In the genomic region with DNA sequence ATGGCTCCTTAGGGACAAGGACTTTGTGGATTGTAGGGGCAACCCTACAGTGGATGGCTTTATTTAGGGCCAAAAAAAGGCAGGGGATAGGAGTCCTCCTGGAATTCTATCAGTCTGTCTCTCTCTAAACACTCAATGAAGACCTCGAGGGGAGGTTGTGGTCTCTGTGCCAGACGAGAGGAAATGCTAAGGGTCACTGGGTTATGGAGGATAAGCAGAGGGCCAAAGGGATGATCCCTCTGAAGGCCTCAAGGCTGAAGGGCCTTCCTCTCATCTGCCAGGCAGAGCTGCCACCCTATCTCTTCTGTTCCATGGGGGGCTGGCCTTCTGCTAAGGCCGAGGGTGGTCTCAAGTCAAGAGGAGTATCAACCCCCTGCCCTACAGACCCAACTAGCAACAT, we compare ENCODE assay signal across 14 cellular contexts. TPM values are rescaled to one million over a fixed set of nuclear protein-coding genes. Genes with fewer than 3 reads are reported as not detected.
A peak's percentile ranks its signal among the peaks of the same experiment; 100 is the strongest.
DNase-seq lines count a peak whose midpoint lies in the region; ATAC-seq and TF ChIP-seq lines count a peak whose summit lies in the region.
"Had no signal": no experiment of that assay in that cellular context is flagged by ENCODE, and none has a peak within 500 bp of the region (broad histone marks: within the 10 kb centered on the region; RNA-seq: fewer than 3 reads in every experiment).

No MANE protein-coding gene starts in this region.

- no peak for TF ChIP-seq EP300 in tibial nerve (IDR thresholded peaks at IDR 0.05)

- peak overlapping the region; percentile 19; the same call in 1 of the 2 replicates for H3K27ac Mint-ChIP-seq in WTC11
- peak overlapping the region; percentile 61 for H3K27ac Mint-ChIP-seq in endodermal cell
- H3K27ac Mint-ChIP-seq in osteocyte (ENCODE audit: unreplicated experiment), result peak overlapping the region; percentile 88

- DNase-seq in WTC11 (ENCODE audit: low spot score), result no peak
- no peak for DNase-seq in endodermal cell
- DNase-seq in osteocyte (ENCODE audit: extremely low spot score, unreplicated experiment), result peak; percentile 70
- DNase-seq in tibial nerve (ENCODE audit: low spot score in 2 of 2), result peak in 1 of 2 donors; percentile 8
- no peak for DNase-seq in DMS79 (lab: John Stamatoyannopoulos, UW)
- DNase-seq: activated gamma-delta T cell treated with Interleukin-2 at 50 U/mL for 16 hours; NK-92 treated with Interleukin-12 subunit alpha and Interleukin-12 subunit beta, amount 100 ng/mL, for 24 hours; stimulated activated CD4-positive, alpha-beta T cell treated with anti-CD3 and anti-CD28 coated beads, Interleukin-12 subunit alpha, Interleukin-12 subunit beta, amount 100 ng/mL, for 4 hours had no signal

- H3K9ac ChIP-seq in endodermal cell (ENCODE audit: extremely low read depth, low read length, poor library complexity, severe bottlenecking), result no peak overlapping the region

- no peak for TF ChIP-seq POLR2A in tibial nerve (IDR thresholded peaks at IDR 0.05)

- H3K27me3 Mint-ChIP-seq in WTC11 (ENCODE audit: low read depth), result no peaks in the 10 kb centered on the region; the same call in 1 of the 2 replicates
- no peaks in the 10 kb centered on the region for H3K27me3 Mint-ChIP-seq in endodermal cell (ENCODE audit: insufficient read depth)
- H3K27me3 Mint-ChIP-seq in osteocyte (ENCODE audit: unreplicated experiment), result no peaks in the 10 kb centered on the region

- WGBS in endodermal cell (ENCODE audit: insufficient coverage in 1 of 2, insufficient read length in 1 of 2), 2 experiments, result 80 to 94% methylated on average over 1 to 3 of the region's 3 CpGs
- 49 to 63% methylated on average over 3 of the region's 3 CpGs for WGBS in tibial nerve, 2 donors

- no peak for TF ChIP-seq CTCF in WTC11 (IDR thresholded peaks at IDR 0.05)
- no peak for TF ChIP-seq CTCF in endodermal cell (conservative IDR thresholded peaks at IDR 0.05)
- TF ChIP-seq CTCF in osteocyte (IDR thresholded peaks at IDR 0.05), result no peak
- TF ChIP-seq CTCF in tibial nerve (IDR thresholded peaks at IDR 0.05), result no peak

- H3K4me3 Mint-ChIP-seq in WTC11 (no peak overlapping the region), endodermal cell (no peak overlapping the region), osteocyte (ENCODE audit: unreplicated experiment) (no peak overlapping the region)

- H3K36me3 ChIP-seq in endodermal cell (ENCODE audit: control insufficient read depth, insufficient read depth, low read length) (peaks cover 48% of the 10 kb centered on the region), tibial nerve (peaks cover 0 to 52% (median 0%) of the 10 kb centered on the region in 3 donors)
- H3K36me3 ChIP-seq: SJSA1 had no signal

- CTCF ChIA-PET in WTC11 (lab: Charles Lee), result interaction anchor here (5.2 to 7.8 kb wide), 2 partner anchors 28 to 34 kb away, joined by 142 to 378 read pairs; a partner anchor contains a TSS

- H3K27ac ChIP-seq in endodermal cell (ENCODE audit: low read depth, low read length) (peak overlapping the region; percentile 53), tibial nerve (peak overlapping the region; percentile 66 to 90 (median 84))
- H3K27ac ChIP-seq: C4-2B, SJSA1 had no signal

- no peak overlapping the region for H3K4me3 ChIP-seq in endodermal cell (ENCODE audit: low read length)
- no peak overlapping the region for H3K4me3 ChIP-seq in tibial nerve
- H3K4me3 ChIP-seq: GM12878, heart right ventricle, SJSA1 had no signal

- H3K9me3 Mint-ChIP-seq in WTC11, result 0 out of 2 replicates have a peak, but pooled peaks cover 3% of the 10 kb centered on the region
- H3K9me3 Mint-ChIP-seq in endodermal cell, result no peaks in the 10 kb centered on the region
- no peaks in the 10 kb centered on the region for H3K9me3 Mint-ChIP-seq in osteocyte (ENCODE audit: unreplicated experiment)

- POLR2A ChIA-PET in WTC11 (lab: Charles Lee), result no interaction called here

- peaks cover 51% of the 10 kb centered on the region for H3K36me3 Mint-ChIP-seq in WTC11
- H3K36me3 Mint-ChIP-seq in endodermal cell (ENCODE audit: low read depth), result peaks cover 57% of the 10 kb centered on the region
- peaks cover 19% of the 10 kb centered on the region for H3K36me3 Mint-ChIP-seq in osteocyte (ENCODE audit: unreplicated experiment)

- ATAC-seq in WTC11, result no peak
- ATAC-seq in HG02885 (IDR thresholded peaks at IDR 0.05; ENCODE audit: poor library complexity, unreplicated experiment), result no peak
- ATAC-seq in HG03097 (IDR thresholded peaks at IDR 0.05; ENCODE audit: low FRiP score, unreplicated experiment), result no peak
- ATAC-seq: GM12878 had no signal

- H3K27me3 ChIP-seq in endodermal cell (ENCODE audit: control insufficient read depth, insufficient read depth, low read length, poor library complexity, severe bottlenecking), result no peaks in the 10 kb centered on the region
- H3K27me3 ChIP-seq in tibial nerve, result no peaks in the 10 kb centered on the region
- H3K27me3 ChIP-seq: heart right ventricle, SJSA1 had no signal

- H3K4me1 Mint-ChIP-seq in WTC11, result peaks cover 11% of the 10 kb centered on the region
- H3K4me1 Mint-ChIP-seq in endodermal cell, result no peaks in the 10 kb centered on the region
- H3K4me1 Mint-ChIP-seq in osteocyte (ENCODE audit: unreplicated experiment), result peaks cover 25% of the 10 kb centered on the region

- H3K9me3 ChIP-seq in endodermal cell (ENCODE audit: control insufficient read depth, low read length), result no peaks in the 10 kb centered on the region
- H3K9me3 ChIP-seq in tibial nerve, result no peaks in the 10 kb centered on the region
- H3K9me3 ChIP-seq: heart right ventricle, SJSA1 had no signal

- H3K4me1 ChIP-seq in endodermal cell (ENCODE audit: control insufficient read depth, insufficient read depth, low read length) (no peaks in the 10 kb centered on the region), tibial nerve (peaks cover 0 to 21% (median 10%) of the 10 kb centered on the region in 4 donors)

TF ChIP-seq in WTC11, 78 proteins besides CTCF, POLR2A, EP300 and RAD21:
- no peak for TF ChIP-seq NFATC4 (CRISPR knock-in tag; IDR thresholded peaks at IDR 0.05)
- no peak for TF ChIP-seq ZNF219 (CRISPR knock-in tag; IDR thresholded peaks at IDR 0.05; ENCODE audit: borderline replicate concordance)
- no peak for TF ChIP-seq SOX15 (CRISPR knock-in tag; IDR thresholded peaks at IDR 0.05)
- TF ChIP-seq EMX1 (CRISPR knock-in tag; IDR thresholded peaks at IDR 0.05), result no peak
- no peak for TF ChIP-seq JAZF1 (CRISPR knock-in tag; IDR thresholded peaks at IDR 0.05)
- no peak for TF ChIP-seq ZNF317 (CRISPR knock-in tag; IDR thresholded peaks at IDR 0.05; ENCODE audit: borderline replicate concordance, low read depth)
- TF ChIP-seq TEAD1 (CRISPR knock-in tag; IDR thresholded peaks at IDR 0.05), result no peak
- TF ChIP-seq SMAD4 (CRISPR knock-in tag; IDR thresholded peaks at IDR 0.05), result no peak
- TF ChIP-seq KAT7 (CRISPR knock-in tag; IDR thresholded peaks at IDR 0.05; ENCODE audit: borderline replicate concordance), result no peak
- no peak for TF ChIP-seq HMGA2 (CRISPR knock-in tag; IDR thresholded peaks at IDR 0.05)
- TF ChIP-seq GTF2I (CRISPR knock-in tag; conservative IDR thresholded peaks at IDR 0.05), result no peak

RNA-seq across cellular contexts. Expression of a gene that starts 27.0 kb away (rescaled TPM):
- total RNA-seq in WTC11 (2021) (119 to 143 TPM (median 125 TPM) in 3 replicates), endodermal cell (100 to 1,000 TPM; 175 to 216 TPM), osteocyte (76.7 and 88.2 TPM in 2 replicates), tibial nerve (100 to 1,000 TPM; 216 to 379 (median 339) TPM)
- 165 TPM for polyA plus RNA-seq in endodermal cell (2013, experiment 1 of 2)
- polyA plus RNA-seq in endodermal cell (2013, experiment 2 of 2), result 157 TPM

RNA-seq across cellular contexts. Expression of a gene that starts 30.9 kb away (rescaled TPM):
- total RNA-seq in WTC11 (2021) (1.9 to 2.5 TPM (median 2.0 TPM) in 3 replicates), endodermal cell (1 to 10 TPM in 1 of 2 donors, under 1 TPM in 1; 0.13 to 1.4 TPM), osteocyte (not detected in 2 replicates), tibial nerve (not detected)
- polyA plus RNA-seq in endodermal cell (2013, experiment 1 of 2), result 0.61 TPM
- polyA plus RNA-seq in endodermal cell (2013, experiment 2 of 2), result 0.62 TPM
- total RNA-seq: SJSA1 had no signal

RNA-seq across cellular contexts. Expression of a gene that starts 37.0 kb away (rescaled TPM):
- 23.9 to 25.1 TPM (median 24.7 TPM) in 3 replicates for total RNA-seq in WTC11 (2021)
- total RNA-seq in endodermal cell, result 10 to 100 TPM; 14.5 to 14.6 TPM
- 15.2 TPM for polyA plus RNA-seq in endodermal cell (2013, experiment 1 of 2)
- 14.4 TPM for polyA plus RNA-seq in endodermal cell (2013, experiment 2 of 2)
- total RNA-seq in osteocyte, result 11.3 and 11.9 TPM in 2 replicates
- total RNA-seq in tibial nerve, result 10 to 100 TPM; 23.4 to 33.3 (median 29.2) TPM

RNA-seq across cellular contexts. Expression of a gene that starts 37.1 kb away (rescaled TPM):
- total RNA-seq in WTC11 (2021) (281 to 318 TPM (median 285 TPM) in 3 replicates), endodermal cell (100 to 1,000 TPM; 290 to 326 TPM), osteocyte (186 and 198 TPM in 2 replicates), tibial nerve (100 to 1,000 TPM; 212 to 380 (median 291) TPM)
- 420 TPM for polyA plus RNA-seq in endodermal cell (2013, experiment 1 of 2)
- 414 TPM for polyA plus RNA-seq in endodermal cell (2013, experiment 2 of 2)

RNA-seq across cellular contexts. Expression of a gene that starts 43.6 kb away (rescaled TPM):
- total RNA-seq in WTC11 (2021) (15.5 to 18.2 TPM (median 15.6 TPM) in 3 replicates), endodermal cell (10 to 100 TPM; 11.7 to 16.1 TPM), osteocyte (8.5 and 9.3 TPM in 2 replicates), tibial nerve (10 to 100 TPM in 2 of 4 donors, 1 to 10 TPM in 2; 7.5 to 10.5 (median 9.3) TPM)
- 11.6 TPM for polyA plus RNA-seq in endodermal cell (2013, experiment 1 of 2)
- 15.2 TPM for polyA plus RNA-seq in endodermal cell (2013, experiment 2 of 2)

Comparison
In these comparisons a context has a peak if more than half of its experiments do, and no peak if none do; other contexts are left out.
1. H3K27ac Mint-ChIP-seq: peak in every context shown above with its lines; median percentile 88 in osteocyte; 61 in endodermal cell; 19 in WTC11.